In genomic region chr3:42036483-42036823, GRCh38 we compare ENCODE assay signal across 9 cellular contexts. TPM values are rescaled to one million over a fixed set of nuclear protein-coding genes. Genes with fewer than 3 reads are reported as not detected.
A peak's percentile ranks its signal among the peaks of the same experiment; 100 is the strongest.
DNase-seq lines count a peak whose midpoint lies in the region; ATAC-seq and TF ChIP-seq lines count a peak whose summit lies in the region.
"Had no signal": no experiment of that assay in that cellular context is flagged by ENCODE, and none has a peak within 500 bp of the region (broad histone marks: within the 10 kb centered on the region; RNA-seq: fewer than 3 reads in every experiment).

No MANE protein-coding gene starts in this region.

- H3K27ac ChIP-seq in heart left ventricle = peak overlapping the region; percentile 64 to 90 (median 84)
- peak overlapping the region in 6 of 8 donors; percentile 40 to 71 (median 54) for H3K27ac ChIP-seq in spleen
- no peak overlapping the region for H3K27ac ChIP-seq in CD4-positive, alpha-beta T cell (ENCODE audit: low read depth, low read length)
- H3K27ac ChIP-seq: 22Rv1 had no signal

- no peak overlapping the region for H3K4me3 Mint-ChIP-seq in stimulated activated effector memory CD8-positive, alpha-beta T cell treated with anti-CD3 and anti-CD28 coated beads, Interleukin-12 subunit alpha, Interleukin-12 subunit beta, amount 100 ng/mL, for 72 hours
- H3K4me3 Mint-ChIP-seq in CD4-positive, alpha-beta T cell = no peak overlapping the region

- peak; percentile 19 for DNase-seq in DMS 273 (lab: John Stamatoyannopoulos, UW; ENCODE audit: unreplicated experiment)
- DNase-seq in DMS 273 treated with DMSO at 0.1 percent for 48 hours (lab: John Stamatoyannopoulos, UW) = no peak
- peak; percentile 89 to 90 for DNase-seq in SW 1271 (lab: John Stamatoyannopoulos, UW)
- DNase-seq in heart left ventricle = peak in 2 of 5 donors; percentile 49 to 66
- DNase-seq in spleen = no peak
- no peak for DNase-seq in stimulated activated effector memory CD8-positive, alpha-beta T cell treated with anti-CD3 and anti-CD28 coated beads, Interleukin-12 subunit alpha, Interleukin-12 subunit beta, amount 100 ng/mL, for 72 hours (ENCODE audit: low spot score in 2 of 2)
- DNase-seq in CD4-positive, alpha-beta T cell = no peak

- ATAC-seq in heart left ventricle (peak; percentile 87 to 93 (median 91)), GM18517 (IDR thresholded peaks at IDR 0.05; ENCODE audit: unreplicated experiment) (no peak)
- ATAC-seq in stimulated activated effector memory CD8-positive, alpha-beta T cell treated with anti-CD3 and anti-CD28 coated beads, Interleukin-12 subunit alpha, Interleukin-12 subunit beta, amount 100 ng/mL, for 72 hours = no peak
- ATAC-seq in CD4-positive, alpha-beta T cell (ENCODE audit: poor library complexity) = no peak

- POLR2A ChIA-PET in CD4-positive, alpha-beta T cell (lab: Charles Lee) = interaction anchor here (1.3 kb wide), 1 partner anchor 27 kb away, joined by 3 read pairs; no protein-coding TSS in a partner anchor

- TF ChIP-seq CTCF in heart left ventricle (IDR thresholded peaks at IDR 0.05) = no peak
- no peak for TF ChIP-seq CTCF in spleen (IDR thresholded peaks at IDR 0.05 in 8 of 11, conservative IDR thresholded peaks at IDR 0.05 in 3 of 11)
- no peak for TF ChIP-seq CTCF in CD4-positive, alpha-beta T cell (IDR thresholded peaks at IDR 0.05)

- 15 to 28% (median 23%) methylated on average over 3 of the region's 3 CpGs for WGBS in heart left ventricle, 4 donors
- 51 to 66% (median 59%) methylated on average over 3 of the region's 3 CpGs for WGBS in spleen, 5 donors

- H3K4me3 ChIP-seq in heart left ventricle (no peak overlapping the region), spleen (no peak overlapping the region)

- H3K4me1 Mint-ChIP-seq in stimulated activated effector memory CD8-positive, alpha-beta T cell treated with anti-CD3 and anti-CD28 coated beads, Interleukin-12 subunit alpha, Interleukin-12 subunit beta, amount 100 ng/mL, for 72 hours = peaks cover 41% of the 10 kb centered on the region
- H3K4me1 Mint-ChIP-seq in CD4-positive, alpha-beta T cell (ENCODE audit: low read depth) = peaks cover 43% of the 10 kb centered on the region

- no peaks in the 10 kb centered on the region for H3K9me3 ChIP-seq in heart left ventricle
- no peaks in the 10 kb centered on the region for H3K9me3 ChIP-seq in spleen
- no peaks in the 10 kb centered on the region for H3K9me3 ChIP-seq in CD4-positive, alpha-beta T cell (ENCODE audit: control insufficient read depth, low read length)

- CTCF ChIA-PET in CD4-positive, alpha-beta T cell (lab: Charles Lee) = no interaction called here

- no peaks in the 10 kb centered on the region for H3K27me3 Mint-ChIP-seq in CD4-positive, alpha-beta T cell

- TF ChIP-seq POLR2A in heart left ventricle (IDR thresholded peaks at IDR 0.05) (peak in 1 of 2 donors; percentile 22), spleen (IDR thresholded peaks at IDR 0.05) (no peak)

- H3K4me1 ChIP-seq in heart left ventricle = peaks cover 12 to 95% (median 71%) of the 10 kb centered on the region in 12 donors
- H3K4me1 ChIP-seq in spleen = peaks cover 34 to 95% (median 59%) of the 10 kb centered on the region in 6 donors

- H3K36me3 Mint-ChIP-seq in stimulated activated effector memory CD8-positive, alpha-beta T cell treated with anti-CD3 and anti-CD28 coated beads, Interleukin-12 subunit alpha, Interleukin-12 subunit beta, amount 100 ng/mL, for 72 hours = peaks cover 13% of the 10 kb centered on the region
- peaks cover 16% of the 10 kb centered on the region for H3K36me3 Mint-ChIP-seq in CD4-positive, alpha-beta T cell (ENCODE audit: low read depth)

- intact Hi-C loops in heart left ventricle (cut with DNase I) = no loop called here
- intact Hi-C loops in spleen (cut with DNase I; ENCODE audit: low total_unique reads) = no loop called here
- intact Hi-C loops in CD4-positive, alpha-beta T cell (cut with DNase I, micrococcal nuclease) = no loop called here

- H3K9me3 Mint-ChIP-seq in stimulated activated effector memory CD8-positive, alpha-beta T cell treated with anti-CD3 and anti-CD28 coated beads, Interleukin-12 subunit alpha, Interleukin-12 subunit beta, amount 100 ng/mL, for 72 hours = no peaks in the 10 kb centered on the region
- H3K9me3 Mint-ChIP-seq in CD4-positive, alpha-beta T cell = no peaks in the 10 kb centered on the region

- H3K27me3 ChIP-seq in heart left ventricle = no peaks in the 10 kb centered on the region
- no peaks in the 10 kb centered on the region for H3K27me3 ChIP-seq in spleen (replicated peaks in 1 of 7)
- H3K27me3 ChIP-seq in CD4-positive, alpha-beta T cell (ENCODE audit: control insufficient read depth, insufficient read depth, low read length) = no peaks in the 10 kb centered on the region

- H3K36me3 ChIP-seq in heart left ventricle (peaks cover 0 to 19% (median 11%) of the 10 kb centered on the region in 9 donors), spleen (peaks cover 0 to 26% (median 10%) of the 10 kb centered on the region in 6 donors)

- H3K27ac Mint-ChIP-seq in stimulated activated effector memory CD8-positive, alpha-beta T cell treated with anti-CD3 and anti-CD28 coated beads, Interleukin-12 subunit alpha, Interleukin-12 subunit beta, amount 100 ng/mL, for 72 hours = no peak overlapping the region
- no peak overlapping the region for H3K27ac Mint-ChIP-seq in CD4-positive, alpha-beta T cell

RNA-seq across cellular contexts. Expression of gene TRAK1, which starts 54.7 kb away (rescaled TPM):
- total RNA-seq in heart left ventricle (100 to 1,000 TPM; 149 to 364 (median 272) TPM), spleen (10 to 100 TPM; 43.5 to 60.0 (median 49.0) TPM)
- polyA plus RNA-seq in heart left ventricle (10 to 100 TPM; 53.3 to 76.3 TPM), spleen (10 to 100 TPM; 15.4 to 20.0 (median 17.1) TPM)
- 10 to 100 TPM; 16.0 to 16.7 TPM for total RNA-seq in CD4-positive, alpha-beta T cell

Comparison
In these comparisons a context has a peak if more than half of its experiments do, and no peak if none do; other contexts are left out.
1. DNase-seq: peak in DMS 273 (single experiment) and SW 1271 (2 of 2); none in DMS 273 treated with DMSO at 0.1 percent for 48 hours (single experiment), spleen (single experiment), stimulated activated effector memory CD8-positive, alpha-beta T cell treated with anti-CD3 and anti-CD28 coated beads, Interleukin-12 subunit alpha, Interleukin-12 subunit beta, amount 100 ng/mL, for 72 hours (0 of 2) and CD4-positive, alpha-beta T cell (0 of 10).
2. ATAC-seq: peak in heart left ventricle (4 of 4); none in stimulated activated effector memory CD8-positive, alpha-beta T cell treated with anti-CD3 and anti-CD28 coated beads, Interleukin-12 subunit alpha, Interleukin-12 subunit beta, amount 100 ng/mL, for 72 hours (single experiment), GM18517 (single experiment) and CD4-positive, alpha-beta T cell (single experiment).